ENCODE assay signal across 8 cellular contexts in genomic region chr1:211352985-211353515, GRCh38. TPM values are rescaled to one million over a fixed set of nuclear protein-coding genes. Genes with fewer than 3 reads are reported as not detected.
DNase-seq lines count a peak whose midpoint lies in the region; ATAC-seq and TF ChIP-seq lines count a peak whose summit lies in the region.

No MANE protein-coding gene starts in this region.

- CTCF ChIA-PET in activated CD8-positive, alpha-beta T cell treated with anti-CD3 and anti-CD28 coated beads for 36 hours (lab: Charles Lee) = interaction anchor here (1.1 to 3.6 kb wide), 3 partner anchors 18 to 162 kb away, joined by 3 to 23 read pairs (median 3); no protein-coding TSS in a partner anchor

- no peaks in the 10 kb centered on the region for H3K36me3 ChIP-seq in GM23338 (ENCODE audit: insufficient read depth)
- peaks cover 0 to 43% (median 14%) of the 10 kb centered on the region in 4 donors for H3K36me3 ChIP-seq in esophagus muscularis mucosa

- H3K4me1 Mint-ChIP-seq in GM23338 = 0 out of 3 replicates have a peak, but pooled peaks cover 2% of the 10 kb centered on the region
- peaks cover 79% of the 10 kb centered on the region for H3K4me1 Mint-ChIP-seq in activated CD8-positive, alpha-beta T cell treated with anti-CD3 and anti-CD28 coated beads for 36 hours (ENCODE audit: low read depth)

- peaks cover 5% of the 10 kb centered on the region for H3K27me3 Mint-ChIP-seq in GM23338 (ENCODE audit: insufficient read depth, low read depth, poor library complexity)
- no peaks in the 10 kb centered on the region for H3K27me3 Mint-ChIP-seq in activated CD8-positive, alpha-beta T cell treated with anti-CD3 and anti-CD28 coated beads for 36 hours

- H3K27ac ChIP-seq in GM23338 (ENCODE audit: low read depth) (no peak overlapping the region), esophagus muscularis mucosa (replicated peaks in 1 of 4) (no peak overlapping the region)

- H4K20me1 ChIP-seq in GM23338 (replicated peaks; ENCODE audit: insufficient read depth) = no peaks in the 10 kb centered on the region; the same call in 1 of the 2 replicates

- H3K36me3 Mint-ChIP-seq in GM23338 (ENCODE audit: low read depth) = peaks cover 21% of the 10 kb centered on the region
- peaks cover 60% of the 10 kb centered on the region for H3K36me3 Mint-ChIP-seq in activated CD8-positive, alpha-beta T cell treated with anti-CD3 and anti-CD28 coated beads for 36 hours (ENCODE audit: low read depth)

- TF ChIP-seq CTCF in GM23338 (conservative IDR thresholded peaks at IDR 0.05; ENCODE audit: low read depth in 2 of 2) (peak; percentile 87 to 91), esophagus muscularis mucosa (IDR thresholded peaks at IDR 0.05) (peak; percentile 50 to 68 (median 54))
- TF ChIP-seq CTCF in activated CD8-positive, alpha-beta T cell treated with anti-CD3 and anti-CD28 coated beads for 36 hours (IDR thresholded peaks at IDR 0.05) = peak; percentile 71

- no peaks in the 10 kb centered on the region for H3K9me2 ChIP-seq in GM23338 (ENCODE audit: insufficient read depth)

- H3K27me3 ChIP-seq in GM23338 (ENCODE audit: insufficient read depth) (no peaks in the 10 kb centered on the region), esophagus muscularis mucosa (no peaks in the 10 kb centered on the region)

- TF ChIP-seq EP300 in esophagus muscularis mucosa (IDR thresholded peaks at IDR 0.05) = no peak

- H3K9me3 Mint-ChIP-seq in GM23338 = peaks cover 18% of the 10 kb centered on the region
- peaks cover 11% of the 10 kb centered on the region for H3K9me3 Mint-ChIP-seq in activated CD8-positive, alpha-beta T cell treated with anti-CD3 and anti-CD28 coated beads for 36 hours

- no peak overlapping the region for H3K27ac Mint-ChIP-seq in GM23338
- peak overlapping the region; percentile 58 for H3K27ac Mint-ChIP-seq in activated CD8-positive, alpha-beta T cell treated with anti-CD3 and anti-CD28 coated beads for 36 hours

- H3F3A ChIP-seq in GM23338 (replicated peaks; ENCODE audit: low read depth) = no peaks in the 10 kb centered on the region

- peak; percentile 88 for ATAC-seq in GM23338
- peak; percentile 69 for ATAC-seq in activated CD8-positive, alpha-beta T cell treated with anti-CD3 and anti-CD28 coated beads for 36 hours

- H3K9me3 ChIP-seq in esophagus muscularis mucosa = no peaks in the 10 kb centered on the region

- no peak overlapping the region for H3K4me3 Mint-ChIP-seq in GM23338
- peak overlapping the region; percentile 9 for H3K4me3 Mint-ChIP-seq in activated CD8-positive, alpha-beta T cell treated with anti-CD3 and anti-CD28 coated beads for 36 hours

- no peaks in the 10 kb centered on the region for H3K4me1 ChIP-seq in GM23338 (ENCODE audit: insufficient read depth)
- peaks cover 0 to 23% (median 6%) of the 10 kb centered on the region in 4 donors for H3K4me1 ChIP-seq in esophagus muscularis mucosa

- H3K4me2 ChIP-seq in GM23338 = no peak overlapping the region

- peak; percentile 67 for DNase-seq in DMS 273 (lab: John Stamatoyannopoulos, UW; ENCODE audit: unreplicated experiment)
- DNase-seq in DMS 273 treated with DMSO at 0.1 percent for 48 hours (lab: John Stamatoyannopoulos, UW) = no peak
- DNase-seq in GM23338 (ENCODE audit: low spot score) = peak; percentile 74
- DNase-seq in M059J (ENCODE audit: low read depth) = peak; percentile 34
- DNase-seq in activated CD8-positive, alpha-beta T cell treated with anti-CD3 and anti-CD28 coated beads for 36 hours = peak; percentile 74
- no peak for DNase-seq in esophagus muscularis mucosa (ENCODE audit: extremely low spot score)
- peak; percentile 45 to 54 (median 48) for DNase-seq in stimulated activated CD4-positive, alpha-beta T cell treated with anti-CD3 and anti-CD28 coated beads, Interleukin-12 subunit alpha, Interleukin-12 subunit beta, amount 100 ng/mL, for 48 hours (ENCODE audit: low read depth in 2 of 3, low spot score in 1 of 3)
- no peak for DNase-seq in GM03348 (ENCODE audit: low spot score)

- no peak for TF ChIP-seq POLR2A in esophagus muscularis mucosa (IDR thresholded peaks at IDR 0.05; ENCODE audit: low read depth)

- POLR2A ChIA-PET in activated CD8-positive, alpha-beta T cell treated with anti-CD3 and anti-CD28 coated beads for 36 hours (lab: Charles Lee) = no interaction called here

- WGBS in esophagus muscularis mucosa = 87% methylated on average over 6 of the region's 8 CpGs

- intact Hi-C loops in activated CD8-positive, alpha-beta T cell treated with anti-CD3 and anti-CD28 coated beads for 36 hours (cut with micrococcal nuclease) = no loop called here
- intact Hi-C loops in esophagus muscularis mucosa (cut with DNase I) = no loop called here

- H2AFZ ChIP-seq in GM23338 = no peak overlapping the region

- H3K4me3 ChIP-seq in GM23338 = no peak overlapping the region
- no peak overlapping the region for H3K4me3 ChIP-seq in esophagus muscularis mucosa

- no peaks in the 10 kb centered on the region for H3K79me2 ChIP-seq in GM23338 (replicated peaks; ENCODE audit: insufficient read depth)

TF ChIP-seq in GM23338, 12 proteins besides CTCF, POLR2A, EP300 and RAD21 (continues in another document):
- TF ChIP-seq POLR2AphosphoS5 (IDR thresholded peaks at IDR 0.05; ENCODE audit: low read depth) (no peak), ZNF462 (CRISPR knock-in tag; IDR thresholded peaks at IDR 0.05) (no peak), EZH2phosphoT487 (IDR thresholded peaks at IDR 0.05; ENCODE audit: unreplicated experiment) (no peak), ZNF114 (CRISPR knock-in tag; IDR thresholded peaks at IDR 0.05) (no peak), STAT1 (IDR thresholded peaks at IDR 0.05; ENCODE audit: unreplicated experiment) (no peak), JUNB (IDR thresholded peaks at IDR 0.05; ENCODE audit: unreplicated experiment) (no peak), ZNF331 (CRISPR knock-in tag; IDR thresholded peaks at IDR 0.05; ENCODE audit: low read depth) (no peak)

RNA-seq across cellular contexts. Expression of gene TRAF5, which starts 26.4 kb away (rescaled TPM):
- total RNA-seq in GM23338 (2014; rRNA removed; shearing (Covaris generic)) = 17.8 and 18.9 TPM in 2 replicates
- 7.4 and 9.2 TPM in 2 replicates for polyA plus RNA-seq in GM23338 (2016; fragmentation: Nextera tagmentation; extraction: Ambion mirVana)
- 1.5 and 3.1 TPM in 2 replicates for total RNA-seq in M059J (2014; rRNA removed; shearing (Covaris generic))
- total RNA-seq in activated CD8-positive, alpha-beta T cell treated with anti-CD3 and anti-CD28 coated beads for 36 hours = 10 to 100 TPM; 40.6 to 42.5 TPM
- 10 to 100 TPM; 14.9 to 29.7 (median 23.9) TPM for total RNA-seq in esophagus muscularis mucosa

Comparison
In these comparisons a context has a peak if more than half of its experiments do, and no peak if none do; other contexts are left out.
1. DNase-seq: peak in DMS 273 (single experiment), GM23338 (single experiment), M059J (single experiment), activated CD8-positive, alpha-beta T cell treated with anti-CD3 and anti-CD28 coated beads for 36 hours (single experiment) and stimulated activated CD4-positive, alpha-beta T cell treated with anti-CD3 and anti-CD28 coated beads, Interleukin-12 subunit alpha, Interleukin-12 subunit beta, amount 100 ng/mL, for 48 hours (3 of 3); none in DMS 273 treated with DMSO at 0.1 percent for 48 hours (single experiment), esophagus muscularis mucosa (single experiment) and GM03348 (single experiment).
2. Peak in every context shown above with its lines, with median percentiles within 50 percentile points of each other: CTCF ChIP-seq.